In the genomic region with DNA sequence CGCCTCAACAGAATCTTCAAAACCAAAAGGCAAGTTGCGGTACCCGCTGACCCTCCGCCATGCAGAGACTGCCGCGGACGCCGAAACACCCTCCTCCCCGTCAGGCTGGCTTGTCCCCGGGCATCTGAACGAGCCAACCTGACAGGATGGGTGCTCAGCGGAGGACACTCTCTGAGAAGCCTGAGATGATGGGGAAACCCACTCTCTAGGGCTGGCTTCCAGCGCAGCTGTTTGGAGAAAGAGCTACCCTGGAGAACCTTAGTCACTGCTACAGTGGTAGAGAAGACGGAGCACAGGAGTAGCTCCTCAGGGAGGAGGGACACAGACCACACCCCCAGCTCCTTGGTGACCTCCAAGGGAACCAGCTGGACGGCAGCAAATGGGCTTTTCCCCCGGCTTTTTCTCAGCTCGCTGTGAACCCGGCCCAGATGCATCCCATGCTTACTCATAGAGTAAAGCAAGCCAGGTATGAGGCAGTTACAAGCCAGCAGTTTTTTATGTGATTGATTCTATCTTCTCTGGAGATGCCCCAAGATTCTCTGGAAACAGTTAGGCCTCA, we compare ENCODE assay signal across 9 cellular contexts. TPM values are rescaled to one million over a fixed set of nuclear protein-coding genes. Genes with fewer than 3 reads are reported as not detected.
A peak's percentile ranks its signal among the peaks of the same experiment; 100 is the strongest.
DNase-seq lines count a peak whose midpoint lies in the region; TF ChIP-seq lines count a peak whose summit lies in the region.
"Had no signal": no experiment of that assay in that cellular context is flagged by ENCODE, and none has a peak within 500 bp of the region (broad histone marks: within the 10 kb centered on the region; RNA-seq: fewer than 3 reads in every experiment).

No MANE protein-coding gene starts in this region.

- POLR2A ChIA-PET in MCF 10A (lab: Yijun Ruan, JAX), result no interaction called here

- 83% methylated on average over 17 of the region's 18 CpGs for WGBS in esophagus muscularis mucosa

- no peak overlapping the region for H3K27ac Mint-ChIP-seq in MCF 10A (ENCODE audit: low read depth, unreplicated experiment)
- peak overlapping the region in 2 of 3 experiments; percentile 93 to 95 for H3K27ac Mint-ChIP-seq in nephron
- H3K27ac Mint-ChIP-seq in type B pancreatic cell, result peak overlapping the region; percentile 90

- no peaks in the 10 kb centered on the region for H3K27me3 Mint-ChIP-seq in MCF 10A (ENCODE audit: insufficient read depth, unreplicated experiment)
- H3K27me3 Mint-ChIP-seq in nephron (ENCODE audit: low read depth), result no peaks in the 10 kb centered on the region
- H3K27me3 Mint-ChIP-seq in type B pancreatic cell, result no peaks in the 10 kb centered on the region

- no peak overlapping the region for H3K4me3 Mint-ChIP-seq in MCF 10A (ENCODE audit: unreplicated experiment)
- H3K4me3 Mint-ChIP-seq in nephron, result peak overlapping the region in 2 of 3 experiments; percentile 46 to 71
- peak overlapping the region; percentile 14 for H3K4me3 Mint-ChIP-seq in type B pancreatic cell

- H3K4me1 Mint-ChIP-seq in MCF 10A (ENCODE audit: insufficient read depth, unreplicated experiment) (peaks cover 9% of the 10 kb centered on the region), nephron (peaks cover 66% of the 10 kb centered on the region), type B pancreatic cell (ENCODE audit: unreplicated experiment) (peaks cover 14% of the 10 kb centered on the region)

- peaks cover 11% of the 10 kb centered on the region for H3K36me3 Mint-ChIP-seq in MCF 10A (ENCODE audit: insufficient read depth, unreplicated experiment)
- H3K36me3 Mint-ChIP-seq in nephron (ENCODE audit: low read depth), result peaks cover 3% of the 10 kb centered on the region
- peaks cover 4% of the 10 kb centered on the region for H3K36me3 Mint-ChIP-seq in type B pancreatic cell

- no peaks in the 10 kb centered on the region for H3K9me3 Mint-ChIP-seq in MCF 10A (ENCODE audit: unreplicated experiment)
- H3K9me3 Mint-ChIP-seq in nephron, result no peaks in the 10 kb centered on the region
- no peaks in the 10 kb centered on the region for H3K9me3 Mint-ChIP-seq in type B pancreatic cell

- no peaks in the 10 kb centered on the region for H3K27me3 ChIP-seq in breast epithelium
- no peaks in the 10 kb centered on the region for H3K27me3 ChIP-seq in esophagus muscularis mucosa

- DNase-seq in breast epithelium (ENCODE audit: low spot score in 2 of 2), result peak in 1 of 2 donors; percentile 53
- no peak for DNase-seq in MCF 10A (ENCODE audit: unreplicated experiment)
- no peak for DNase-seq in esophagus muscularis mucosa (ENCODE audit: extremely low spot score)
- no peak for DNase-seq in type B pancreatic cell (ENCODE audit: extremely low spot score, unreplicated experiment)
- DNase-seq in GM19238 (ENCODE audit: insufficient read length, low spot score), result no peak
- no peak for DNase-seq in kidney glomerular epithelial cell (lab: John Stamatoyannopoulos, UW)
- no peak for DNase-seq in glomerular visceral epithelial cell (ENCODE audit: extremely low spot score)
- DNase-seq: ACHN had no signal

- H3K9me3 ChIP-seq in breast epithelium (no peaks in the 10 kb centered on the region), esophagus muscularis mucosa (no peaks in the 10 kb centered on the region)

- TF ChIP-seq EP300 in esophagus muscularis mucosa (IDR thresholded peaks at IDR 0.05), result no peak

- no peak overlapping the region for H3K4me3 ChIP-seq in breast epithelium
- no peak overlapping the region for H3K4me3 ChIP-seq in esophagus muscularis mucosa

- intact Hi-C loops in breast epithelium (cut with DNase I; ENCODE audit: low total_unique reads), result loop anchor here (10.0 kb wide), 1 partner anchor 48 kb away; no protein-coding TSS in a partner anchor
- intact Hi-C loops in MCF 10A (cut with micrococcal nuclease), result loop anchor here (10.0 kb wide), 1 partner anchor 98 kb away; no protein-coding TSS in a partner anchor
- intact Hi-C loops in esophagus muscularis mucosa (cut with DNase I), result loop anchor here (2.0 to 10.0 kb wide), 2 partner anchors 66 to 98 kb away; no protein-coding TSS in a partner anchor

- H3K36me3 ChIP-seq in breast epithelium, result no peaks in the 10 kb centered on the region
- peaks cover 0 to 8% (median 0%) of the 10 kb centered on the region in 4 donors for H3K36me3 ChIP-seq in esophagus muscularis mucosa

- H3K4me1 ChIP-seq in breast epithelium (no peaks in the 10 kb centered on the region), esophagus muscularis mucosa (peaks cover 35 to 50% (median 41%) of the 10 kb centered on the region in 4 donors)

- no TSS peak for BruUV-seq in MCF 10A (replicated peaks; lab: Mats Ljungman, UMichigan)

- TF ChIP-seq POLR2A in breast epithelium (IDR thresholded peaks at IDR 0.05) (no peak), esophagus muscularis mucosa (IDR thresholded peaks at IDR 0.05; ENCODE audit: low read depth) (no peak)

- CTCF ChIA-PET in MCF 10A (lab: Yijun Ruan, JAX), result interaction anchor here (0.6 kb wide), 1 partner anchor 1325 kb away, joined by 3 read pairs; no protein-coding TSS in a partner anchor

- H3K27ac ChIP-seq in breast epithelium (peak overlapping the region; percentile 62 to 65), esophagus muscularis mucosa (replicated peaks in 1 of 4) (peak overlapping the region in 3 of 4 donors; percentile 68 to 72 (median 70))

- no peak for TF ChIP-seq CTCF in breast epithelium (IDR thresholded peaks at IDR 0.05)
- no peak for TF ChIP-seq CTCF in MCF 10A (IDR thresholded peaks at IDR 0.05; ENCODE audit: unreplicated experiment)
- TF ChIP-seq CTCF in esophagus muscularis mucosa (IDR thresholded peaks at IDR 0.05), result no peak
- no peak for TF ChIP-seq CTCF in nephron (IDR thresholded peaks at IDR 0.05; ENCODE audit: unreplicated experiment in 3 of 3)
- TF ChIP-seq CTCF in type B pancreatic cell (conservative IDR thresholded peaks at IDR 0.05), result no peak

RNA-seq across cellular contexts. Expression of gene FAM174B, which starts 38.9 kb away (rescaled TPM):
- total RNA-seq in breast epithelium (10 to 100 TPM in 2 of 3 donors, 1 to 10 TPM in 1; 4.3 to 34.7 (median 20.6) TPM), MCF 10A (2022) (3.5 and 6.5 TPM in 2 replicates), esophagus muscularis mucosa (10 to 100 TPM in 2 of 4 donors, 1 to 10 TPM in 2; 7.5 to 15.2 (median 9.9) TPM), type B pancreatic cell (ENCODE audit: low replicate concordance) (33.2 and 41.4 TPM in 2 replicates)
